8 cellular contexts compared by ENCODE assay signal in genomic region chr1:61724721-61725694, GRCh38. TPM values are rescaled to one million over a fixed set of nuclear protein-coding genes. Genes with fewer than 3 reads are reported as not detected.
DNase-seq lines count a peak whose midpoint lies in the region; TF ChIP-seq lines count a peak whose summit lies in the region.

Gene TM2D1, minus strand, starts transcription at chr1:61725141. Its CDS starts 21 bp downstream, at chr1:61725120.

- H3K4me3 ChIP-seq in HFF-Myc (replicated peaks; ENCODE audit: low read depth, low read length) (peak within 1 kb of the TSS; percentile 73), SK-N-MC (peak within 1 kb of the TSS; percentile 99)

- peaks cover under 1% of the 10 kb centered on the region for H3K36me3 ChIP-seq in SK-N-MC (ENCODE audit: insufficient read depth, low read length)

- DNase-seq in GM03348 (ENCODE audit: low spot score) (peak; percentile 93), HFF-Myc (ENCODE audit: extremely low read depth, low read depth) (peak; percentile 62), NAMALWA (ENCODE audit: low spot score) (peak; percentile 95), SK-N-MC (ENCODE audit: low read depth, low spot score) (peak; percentile 58), glomerular endothelial cell (ENCODE audit: extremely low read depth, low read depth, low spot score) (peak; percentile 62), occipital lobe (lab: John Stamatoyannopoulos, UW) (peak; percentile 81)
- DNase-seq in activated naive CD4-positive, alpha-beta T cell treated with anti-CD3 and anti-CD28 coated beads, Interleukin-2, amount 50 U/mL, for 16 hours: peak; percentile 84

- TF ChIP-seq CTCF in HFF-Myc (IDR thresholded peaks at IDR 0.05; ENCODE audit: low read depth, low read length, missing control alignments): no peak

- no peaks in the 10 kb centered on the region for H3K9me3 ChIP-seq in SK-N-MC (ENCODE audit: low read depth, low read length)

- peak within 1 kb of the TSS; percentile 79 for H3K27ac ChIP-seq in SK-N-MC
- H3K27ac ChIP-seq in temporal lobe (ENCODE audit: low read depth, low read length): peak within 1 kb of the TSS; percentile 76

- H3K9ac ChIP-seq in SK-N-MC (ENCODE audit: insufficient read length): peak within 1 kb of the TSS; percentile 99

RNA-seq across cellular contexts. Expression of gene TM2D1, which starts in this region (rescaled TPM):
- total RNA-seq in glomerular endothelial cell: 59.4 and 68.3 TPM in 2 replicates
- total RNA-seq in occipital lobe: 78.9 TPM
- total RNA-seq in temporal lobe: 54.6 TPM

Comparison
In these comparisons a context has a peak if more than half of its experiments do, and no peak if none do; other contexts are left out.
1. Peak in every context shown above with its lines: DNase-seq, H3K4me3 ChIP-seq and H3K27ac ChIP-seq.